35 cellular contexts compared by ENCODE assay signal in the genomic region with DNA sequence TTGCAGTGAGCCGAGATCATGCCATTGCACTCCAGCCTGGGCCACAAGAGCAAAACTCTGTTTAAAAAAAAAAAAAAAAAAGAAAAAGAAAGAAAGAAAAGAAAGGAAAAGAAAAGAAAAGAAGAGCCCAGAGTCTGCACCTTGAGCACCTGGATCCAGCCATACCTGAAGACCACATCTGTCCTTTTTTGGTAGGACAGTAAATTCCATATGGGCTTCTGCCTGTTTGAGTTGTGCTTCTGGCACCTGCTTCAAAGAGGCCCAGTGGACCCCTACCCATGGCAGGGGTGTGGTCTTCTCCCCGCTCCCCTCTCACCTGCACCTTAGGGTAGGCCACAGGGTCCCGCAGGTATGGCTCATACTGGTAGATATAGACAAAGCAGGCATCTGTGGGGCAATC. TPM values are rescaled to one million over a fixed set of nuclear protein-coding genes. Genes with fewer than 3 reads are reported as not detected.
"Had no signal": no experiment of that assay in that cellular context is flagged by ENCODE, and none has a peak within 500 bp of the region (broad histone marks: within the 10 kb centered on the region; RNA-seq: fewer than 3 reads in every experiment).

No MANE protein-coding gene starts in this region.

- H3K4me3 Mint-ChIP-seq: naive B cell; naive thymus-derived CD8-positive, alpha-beta T cell; nephron progenitor cell; neural crest cell; stimulated activated memory B cell treated with anti-CD40 and anti-IgM and Interleukin-4, amounts not matched to agents 10 μg/mL and 1 μg/mL and 100 μg/mL, for 72 hours; stimulated activated naive CD8-positive, alpha-beta T cell treated with anti-CD3 and anti-CD28 coated beads, Interleukin-15, amount 100 ng/mL, for 72 hours; type B pancreatic cell had no signal

- ATAC-seq: naive thymus-derived CD8-positive, alpha-beta T cell; psoas muscle; right cardiac atrium; sciatic nerve; stimulated activated memory B cell treated with anti-CD40 and anti-IgM and Interleukin-4, amounts not matched to agents 10 μg/mL and 1 μg/mL and 100 μg/mL, for 72 hours; stimulated activated naive CD8-positive, alpha-beta T cell treated with anti-CD3 and anti-CD28 coated beads, Interleukin-15, amount 100 ng/mL, for 72 hours; stimulated activated naive CD8-positive, alpha-beta T cell treated with anti-CD3 and anti-CD28 coated beads, Interleukin-15, Interleukin-2, amounts not matched to agents 100 U/mL and 50 U/mL, for 24 hours; upper lobe of right lung had no signal

- H3K9me3 Mint-ChIP-seq: naive thymus-derived CD8-positive, alpha-beta T cell; nephron progenitor cell; neural crest cell; stimulated activated memory B cell treated with anti-CD40 and anti-IgM and Interleukin-4, amounts not matched to agents 10 μg/mL and 1 μg/mL and 100 μg/mL, for 72 hours; stimulated activated naive CD8-positive, alpha-beta T cell treated with anti-CD3 and anti-CD28 coated beads, Interleukin-15, amount 100 ng/mL, for 72 hours; type B pancreatic cell had no signal

- H3K4me1 ChIP-seq: parathyroid adenoma, psoas muscle, testis, tibial artery, transverse colon, upper lobe of right lung, uterus had no signal

- H3K36me3 Mint-ChIP-seq: naive B cell; stimulated activated memory B cell treated with anti-CD40 and anti-IgM and Interleukin-4, amounts not matched to agents 10 μg/mL and 1 μg/mL and 100 μg/mL, for 72 hours; type B pancreatic cell had no signal

- H3K9ac ChIP-seq: parathyroid adenoma had no signal

- H3K27ac Mint-ChIP-seq: naive B cell; naive thymus-derived CD8-positive, alpha-beta T cell; nephron progenitor cell; progenitor cell of endocrine pancreas; stimulated activated memory B cell treated with anti-CD40 and anti-IgM and Interleukin-4, amounts not matched to agents 10 μg/mL and 1 μg/mL and 100 μg/mL, for 72 hours; stimulated activated naive CD8-positive, alpha-beta T cell treated with anti-CD3 and anti-CD28 coated beads, Interleukin-15, amount 100 ng/mL, for 72 hours; type B pancreatic cell had no signal

- H3K9me3 ChIP-seq: neutrophil, ovary, psoas muscle, spleen, suprapubic skin, testis, tibial artery, transverse colon, upper lobe of right lung, uterus had no signal

- H3K27ac ChIP-seq: neutrophil, ovary, parathyroid adenoma, psoas muscle, skin epidermis, spleen, suprapubic skin, testis, tibial artery, transverse colon, upper lobe of right lung, uterus had no signal

- H3K27me3 ChIP-seq: ovary, testis, uterus had no signal

- H2AFZ ChIP-seq: parathyroid adenoma had no signal

- DNase-seq: naive B cell; naive thymus-derived CD8-positive, alpha-beta T cell; nephron progenitor cell; nucleus accumbens; ovary; psoas muscle; right cardiac atrium; spleen; stimulated activated CD4-positive, alpha-beta T cell treated with anti-CD3 and anti-CD28 coated beads, Interleukin-12 subunit alpha, Interleukin-12 subunit beta, amount 100 ng/mL, for 4 hours; stimulated activated CD4-positive, alpha-beta T cell treated with anti-CD3 and anti-CD28 coated beads, Interleukin-1b, Interleukin-23, amount 100 ng/mL, for 48 hours; stimulated activated CD4-positive, alpha-beta T cell treated with anti-CD3 and anti-CD28 coated beads, Interleukin-4, amount 100 ng/mL, for 1 hour; stimulated activated CD4-positive, alpha-beta T cell treated with anti-CD3 and anti-CD28 coated beads, Interleukin-4, amount 100 ng/mL, for 4 hours; stimulated activated CD8-positive, alpha-beta memory T cell treated with anti-CD3 and anti-CD28 coated beads, Interleukin-4, amount 100 ng/mL, for 48 hours; stimulated activated naive CD4-positive, alpha-beta T cell; stimulated activated naive CD8-positive, alpha-beta T cell treated with anti-CD3 and anti-CD28 coated beads, Interleukin-15, amount 100 ng/mL, for 72 hours; stimulated activated naive CD8-positive, alpha-beta T cell treated with anti-CD3 and anti-CD28 coated beads, Interleukin-15, Interleukin-2, amounts not matched to agents 100 U/mL and 50 U/mL, for 24 hours; substantia nigra; testis; tibial artery; transverse colon; upper lobe of right lung; uterus had no signal

- H3K79me2 ChIP-seq: parathyroid adenoma had no signal

- H3K36me3 ChIP-seq: neutrophil, ovary, spleen, suprapubic skin, tibial artery, transverse colon, upper lobe of right lung, uterus had no signal

- H3K4me2 ChIP-seq: smooth muscle cell had no signal

- H3K4me3 ChIP-seq: ovary, psoas muscle, skin epidermis, smooth muscle cell, spleen, suprapubic skin, testis, tibial artery, transverse colon, upper lobe of right lung, uterus had no signal

RNA-seq across cellular contexts. Expression of gene TM6SF2, which starts 5.8 kb away (rescaled TPM):
- total RNA-seq: naive thymus-derived CD8-positive, alpha-beta T cell had no signal
- polyA plus RNA-seq: naive thymus-derived CD8-positive, alpha-beta T cell had no signal

RNA-seq across cellular contexts. Expression of gene NCAN, which starts 55.5 kb away (rescaled TPM):
- total RNA-seq: naive thymus-derived CD8-positive, alpha-beta T cell; omental fat pad; ovary; psoas muscle; renal cortical epithelial cell; right cardiac atrium; sciatic nerve; smooth muscle cell; suprapubic skin; upper lobe of right lung had no signal
- polyA plus RNA-seq: naive thymus-derived CD8-positive, alpha-beta T cell; ovary; right cardiac atrium; smooth muscle cell; spleen; urinary bladder had no signal
